Comparison of ENCODE assay signal across 9 cellular contexts in the genomic region with DNA sequence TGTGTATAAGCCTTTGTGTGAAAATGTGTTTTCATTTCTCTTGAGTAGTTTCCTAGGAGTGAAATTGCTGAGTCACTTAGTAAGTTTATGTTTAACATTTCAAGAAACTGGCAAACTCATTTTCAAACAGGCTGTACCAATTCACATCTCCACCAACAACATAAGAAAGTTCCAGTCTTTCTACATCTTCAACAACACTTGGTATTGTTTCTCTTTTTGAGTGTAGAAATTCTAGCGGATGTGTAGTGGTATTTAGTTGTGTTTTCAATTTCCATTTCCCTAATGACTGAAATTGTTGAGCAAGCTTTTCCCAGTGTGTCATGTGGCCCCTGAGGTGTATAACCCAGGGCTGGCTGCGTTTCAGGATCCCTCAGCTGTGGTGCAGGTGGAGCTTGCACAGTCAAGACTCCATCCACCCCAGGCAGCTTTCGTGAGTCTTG.
DNase-seq lines count a peak whose midpoint lies in the region; ATAC-seq and TF ChIP-seq lines count a peak whose summit lies in the region.
"Had no signal": no experiment of that assay in that cellular context is flagged by ENCODE, and none has a peak within 500 bp of the region (broad histone marks: within the 10 kb centered on the region; RNA-seq: fewer than 3 reads in every experiment).

No MANE protein-coding gene starts in this region.

- TF ChIP-seq POLR2A in suprapubic skin (IDR thresholded peaks at IDR 0.05), result no peak

- no peaks in the 10 kb centered on the region for H3K36me3 ChIP-seq in suprapubic skin

- ATAC-seq in GM18517 (IDR thresholded peaks at IDR 0.05; ENCODE audit: unreplicated experiment) (peak; percentile 91), GM21447 (IDR thresholded peaks at IDR 0.05; ENCODE audit: unreplicated experiment) (peak; percentile 94), HG03442 (IDR thresholded peaks at IDR 0.05; ENCODE audit: unreplicated experiment) (peak; percentile 96)

- H3K4me1 ChIP-seq in suprapubic skin, result no peaks in the 10 kb centered on the region

- TF ChIP-seq CTCF in fibroblast of the aortic adventitia (IDR thresholded peaks at IDR 0.05; ENCODE audit: insufficient read depth, low read length), result no peak
- no peak for TF ChIP-seq CTCF in suprapubic skin (IDR thresholded peaks at IDR 0.05)

- H3K27me3 ChIP-seq in suprapubic skin, result no peaks in the 10 kb centered on the region

- TF ChIP-seq EP300 in suprapubic skin (IDR thresholded peaks at IDR 0.05), result no peak

- no peak overlapping the region for H3K27ac ChIP-seq in suprapubic skin

- H3K4me3 ChIP-seq in fibroblast of the aortic adventitia (ENCODE audit: low read depth, low read length) (no peak overlapping the region), suprapubic skin (no peak overlapping the region)

- peaks cover 5% of the 10 kb centered on the region for H3K9me3 ChIP-seq in suprapubic skin

- peak; percentile 47 for DNase-seq in fibroblast of the aortic adventitia (ENCODE audit: low read depth)
- DNase-seq in NCI-H446 (lab: John Stamatoyannopoulos, UW), result no peak
- DNase-seq in NCI-H2081 treated with DMSO at 0.1 percent for 48 hours (lab: John Stamatoyannopoulos, UW), result no peak
- DNase-seq in suprapubic skin (ENCODE audit: low spot score in 2 of 2), result no peak
- no peak for DNase-seq in NCI-H82 treated with DMSO at 0.1 percent for 48 hours (lab: John Stamatoyannopoulos, UW; ENCODE audit: unreplicated experiment)
- DNase-seq: activated B cell treated with CpG ODN at 0.5 μM for 24 hours had no signal

- WGBS in suprapubic skin, result 59% methylated on average over 3 of the region's 3 CpGs
